1 cellular context compared by ENCODE assay signal in genomic region chr4:7638984-7639789, GRCh38.
TF ChIP-seq lines count a peak whose summit lies in the region.

No MANE protein-coding gene starts in this region.

TF ChIP-seq in HepG2, 621 proteins besides CTCF, POLR2A, EP300 and RAD21 (continued from another document and continues in another):
- TF ChIP-seq AFF4 (CRISPR knock-in tag; IDR thresholded peaks at IDR 0.05), result no peak
- TF ChIP-seq ZNF407 (CRISPR knock-in tag; IDR thresholded peaks at IDR 0.05; ENCODE audit: not compliant biosample characterization), result no peak
- TF ChIP-seq ZXDC (CRISPR knock-in tag; IDR thresholded peaks at IDR 0.05), result no peak
- TF ChIP-seq GATA4 (IDR thresholded peaks at IDR 0.05; ENCODE audit: borderline replicate concordance, low read depth), result no peak
- TF ChIP-seq HBP1 (CRISPR knock-in tag; IDR thresholded peaks at IDR 0.05; ENCODE audit: low read depth), result no peak
- TF ChIP-seq CSRNP1 (CRISPR knock-in tag; IDR thresholded peaks at IDR 0.05), result no peak
- TF ChIP-seq ZNF260 (CRISPR knock-in tag; IDR thresholded peaks at IDR 0.05; ENCODE audit: borderline replicate concordance, low read depth), result no peak
- no peak for TF ChIP-seq TEAD2 (CRISPR knock-in tag; IDR thresholded peaks at IDR 0.05)
- TF ChIP-seq ZNF746 (CRISPR knock-in tag; IDR thresholded peaks at IDR 0.05), result no peak
- TF ChIP-seq SRSF9 (IDR thresholded peaks at IDR 0.05; ENCODE audit: borderline replicate concordance, insufficient read depth, low read depth, low read length, poor library complexity, severe bottlenecking), result no peak
- TF ChIP-seq NONO (IDR thresholded peaks at IDR 0.05), result no peak
- TF ChIP-seq NONO (CRISPR knock-in tag; conservative IDR thresholded peaks at IDR 0.05), result peak; percentile 63
- no peak for TF ChIP-seq ZNF710 (CRISPR knock-in tag; IDR thresholded peaks at IDR 0.05; ENCODE audit: borderline replicate concordance)
- TF ChIP-seq NR2F2 (IDR thresholded peaks at IDR 0.05; ENCODE audit: borderline replicate concordance, low read depth), result peak; percentile 58; the same call in 1 of the 2 replicates
- no peak for TF ChIP-seq HOXA5 (CRISPR knock-in tag; IDR thresholded peaks at IDR 0.05)
- TF ChIP-seq PRPF4 (IDR thresholded peaks at IDR 0.05; ENCODE audit: low read depth, low read length, poor library complexity, severe bottlenecking), result no peak
- TF ChIP-seq HOXA7 (CRISPR knock-in tag; IDR thresholded peaks at IDR 0.05), result no peak
- no peak for TF ChIP-seq SETDB1 (CRISPR knock-in tag; IDR thresholded peaks at IDR 0.05; ENCODE audit: borderline replicate concordance)
- TF ChIP-seq ZNF800 (CRISPR knock-in tag; IDR thresholded peaks at IDR 0.05), result no peak
- TF ChIP-seq ZNF704 (CRISPR knock-in tag; IDR thresholded peaks at IDR 0.05; ENCODE audit: borderline replicate concordance), result no peak
- no peak for TF ChIP-seq ZNF678 (CRISPR knock-in tag; IDR thresholded peaks at IDR 0.05)
- TF ChIP-seq TBP (CRISPR knock-in tag; IDR thresholded peaks at IDR 0.05), result no peak
- TF ChIP-seq ZBTB4 (CRISPR knock-in tag; IDR thresholded peaks at IDR 0.05; ENCODE audit: borderline replicate concordance), result no peak
